13 cellular contexts compared by ENCODE assay signal in the genomic region with DNA sequence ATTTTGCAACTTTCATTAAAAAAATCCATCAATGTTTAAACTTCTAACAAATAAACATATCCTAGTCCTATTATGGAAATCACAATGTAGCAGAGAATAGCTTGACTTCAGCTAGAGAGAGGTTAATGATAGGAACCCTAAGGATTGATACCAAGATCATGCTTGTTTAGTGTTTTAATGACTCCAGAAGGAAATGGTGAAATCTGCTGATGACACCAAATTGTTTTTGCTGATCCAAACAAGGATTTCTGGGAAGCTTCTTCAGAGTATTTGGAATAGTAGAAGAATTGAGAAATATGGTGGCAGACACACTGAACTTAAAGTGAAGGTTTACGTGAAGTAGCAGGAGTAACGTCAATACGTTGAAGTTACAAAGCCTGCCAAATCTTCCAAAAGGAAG.
DNase-seq lines count a peak whose midpoint lies in the region; ATAC-seq and TF ChIP-seq lines count a peak whose summit lies in the region.
"Had no signal": no experiment of that assay in that cellular context is flagged by ENCODE, and none has a peak within 500 bp of the region (broad histone marks: within the 10 kb centered on the region; RNA-seq: fewer than 3 reads in every experiment).

No MANE protein-coding gene starts in this region.

- TF ChIP-seq CTCF in heart right ventricle (IDR thresholded peaks at IDR 0.05) (no peak), fibroblast of villous mesenchyme (IDR thresholded peaks at IDR 0.05; ENCODE audit: insufficient read depth, low read depth, low read length) (no peak), progenitor cell of endocrine pancreas (IDR thresholded peaks at IDR 0.05; ENCODE audit: unreplicated experiment) (no peak), vagina (IDR thresholded peaks at IDR 0.05) (no peak)

- ATAC-seq in heart right ventricle (no peak), GM19467 (IDR thresholded peaks at IDR 0.05; ENCODE audit: unreplicated experiment) (no peak)
- ATAC-seq: esophagus mucosa had no signal

- no peak for DNase-seq in heart right ventricle
- DNase-seq in cardiac septum (ENCODE audit: low spot score): no peak
- DNase-seq in fibroblast of villous mesenchyme (ENCODE audit: low read depth): peak; percentile 93
- DNase-seq in progenitor cell of endocrine pancreas (ENCODE audit: low spot score, unreplicated experiment): no peak
- DNase-seq in vagina (ENCODE audit: extremely low spot score in 2 of 2): no peak
- DNase-seq in ecto neural progenitor cell (ENCODE audit: low spot score): no peak
- DNase-seq in T-helper 2 cell: no peak
- DNase-seq: adrenal gland; NCI-H187; stimulated activated CD4-positive, alpha-beta T cell treated with anti-CD3 and anti-CD28 coated beads, Interleukin-1b, Interleukin-23, amount 100 ng/mL, for 48 hours; T-helper 9 cell had no signal

- no peaks in the 10 kb centered on the region for H3K9me3 ChIP-seq in heart right ventricle
- no peaks in the 10 kb centered on the region for H3K9me3 ChIP-seq in vagina
- H3K9me3 ChIP-seq: adrenal gland had no signal

- intact Hi-C loops in heart right ventricle (cut with DNase I): loop anchor here (2.0 to 10.0 kb wide), 11 partner anchors 200 to 900 kb away; no protein-coding TSS in a partner anchor
- intact Hi-C loops in cardiac septum (cut with DNase I): loop anchor here (2.0 to 5.0 kb wide), 4 partner anchors 200 to 450 kb away; no protein-coding TSS in a partner anchor
- intact Hi-C loops in vagina (cut with DNase I): loop anchor here (2.0 to 5.0 kb wide), 3 partner anchors 305 to 876 kb away; partner anchors contain the start of gene ZFP36L1

- H3K9me3 Mint-ChIP-seq in progenitor cell of endocrine pancreas (ENCODE audit: low read depth): peaks cover 3% of the 10 kb centered on the region

- H3K27ac ChIP-seq in heart right ventricle (peak overlapping the region in 8 of 10 donors; percentile 38 to 80 (median 72)), vagina (peak overlapping the region; percentile 88)

- WGBS in heart right ventricle, 2 donors: 79 to 87% methylated on average over 3 of the region's 3 CpGs

- H3K27me3 ChIP-seq in heart right ventricle: no peaks in the 10 kb centered on the region
- no peaks in the 10 kb centered on the region for H3K27me3 ChIP-seq in vagina
- H3K27me3 ChIP-seq: adrenal gland had no signal

- H3K36me3 ChIP-seq in heart right ventricle (no peaks in the 10 kb centered on the region), vagina (no peaks in the 10 kb centered on the region)
- H3K36me3 ChIP-seq: adrenal gland had no signal

- no peak overlapping the region for H3K4me3 Mint-ChIP-seq in progenitor cell of endocrine pancreas (ENCODE audit: low read depth)

- H3K4me1 ChIP-seq in heart right ventricle (peaks cover 0 to 56% (median 19%) of the 10 kb centered on the region in 9 donors), vagina (peaks cover 53% of the 10 kb centered on the region)

- no peaks in the 10 kb centered on the region for H3K27me3 Mint-ChIP-seq in progenitor cell of endocrine pancreas

- no peak for TF ChIP-seq POLR2A in vagina (IDR thresholded peaks at IDR 0.05)

- peaks cover 2% of the 10 kb centered on the region for H3K36me3 Mint-ChIP-seq in progenitor cell of endocrine pancreas (ENCODE audit: insufficient read depth)

- no peak overlapping the region for H3K4me3 ChIP-seq in heart right ventricle
- no peak overlapping the region for H3K4me3 ChIP-seq in fibroblast of villous mesenchyme (ENCODE audit: low read depth, low read length)
- H3K4me3 ChIP-seq in vagina: no peak overlapping the region
- H3K4me3 ChIP-seq: adrenal gland had no signal

- H3K4me1 Mint-ChIP-seq in progenitor cell of endocrine pancreas (ENCODE audit: low read depth): peaks cover 42% of the 10 kb centered on the region

- H3K27ac Mint-ChIP-seq in progenitor cell of endocrine pancreas: peak overlapping the region; percentile 92
